In genomic region chr5:97182571-97183099, GRCh38 we compare ENCODE assay signal across 8 cellular contexts. TPM values are rescaled to one million over a fixed set of nuclear protein-coding genes. Genes with fewer than 3 reads are reported as not detected.
DNase-seq lines count a peak whose midpoint lies in the region; ATAC-seq and TF ChIP-seq lines count a peak whose summit lies in the region.

No MANE protein-coding gene starts in this region.

- in situ Hi-C loops in mammary epithelial cell (cut with MboI; ENCODE audit: low sequenced_read_pairs in 2 of 2): no loop called here

- no peak overlapping the region for H2BK15ac ChIP-seq in mesendoderm (replicated peaks; ENCODE audit: low read depth)

- H3K27me3 ChIP-seq in BE2C: no peaks in the 10 kb centered on the region
- no peaks in the 10 kb centered on the region for H3K27me3 ChIP-seq in mammary epithelial cell (ENCODE audit: insufficient read depth, low read length)
- H3K27me3 ChIP-seq in mesendoderm (ENCODE audit: insufficient read depth, low read length, poor library complexity): no peaks in the 10 kb centered on the region

- H3K27ac ChIP-seq in mammary epithelial cell (ENCODE audit: insufficient read depth, low read depth, low read length): peak overlapping the region; percentile 97
- H3K27ac ChIP-seq in mesendoderm (ENCODE audit: low read depth, low read length): peak overlapping the region; percentile 16

- no peak overlapping the region for H3K23ac ChIP-seq in mesendoderm (ENCODE audit: low read length)

- ATAC-seq in HG02852 (IDR thresholded peaks at IDR 0.05; ENCODE audit: unreplicated experiment): no peak
- ATAC-seq in GM18909 (IDR thresholded peaks at IDR 0.05; ENCODE audit: poor library complexity, unreplicated experiment): no peak

- peak overlapping the region; percentile 95 for H2AFZ ChIP-seq in mammary epithelial cell (ENCODE audit: low read depth, low read length)

- H3K9me3 ChIP-seq in BE2C (no peaks in the 10 kb centered on the region; the same call in 1 of the 2 replicates), mammary epithelial cell (replicated peaks; ENCODE audit: insufficient read depth, low read length) (no peaks in the 10 kb centered on the region)

- H4K8ac ChIP-seq in mesendoderm (ENCODE audit: low read depth, low read length): peak overlapping the region; percentile 97

- H2AK5ac ChIP-seq in mesendoderm (ENCODE audit: low read length): no peak overlapping the region

- H3K9ac ChIP-seq in mammary epithelial cell (ENCODE audit: insufficient read depth, low read length) (peak overlapping the region; percentile 93), mesendoderm (ENCODE audit: low read length) (peak overlapping the region; percentile 79)

- H3K18ac ChIP-seq in mesendoderm (ENCODE audit: low read length): peak overlapping the region; percentile 39

- H3K36me3 ChIP-seq in BE2C (peaks cover 18% of the 10 kb centered on the region), mammary epithelial cell (ENCODE audit: insufficient read depth, low read length) (peaks cover 7% of the 10 kb centered on the region), mesendoderm (ENCODE audit: control insufficient read depth, insufficient read depth, low read length) (peaks cover 7% of the 10 kb centered on the region)

- 0 out of 2 replicates have a peak, but pooled peaks cover 3% of the 10 kb centered on the region for H3K4me1 ChIP-seq in BE2C
- H3K4me1 ChIP-seq in mammary epithelial cell (ENCODE audit: insufficient read depth, low read length): peaks cover 10% of the 10 kb centered on the region
- H3K4me1 ChIP-seq in mesendoderm (ENCODE audit: control insufficient read depth, low read depth, low read length): no peaks in the 10 kb centered on the region

- no peak overlapping the region for H4K5ac ChIP-seq in mesendoderm (ENCODE audit: low read length)

- TSS peak; percentile 80 for BruUV-seq in mammary epithelial cell (replicated peaks; lab: Mats Ljungman, UMichigan)

- no peak for DNase-seq in BE2C
- no peak for DNase-seq in Jurkat, Clone E6-1 (ENCODE audit: low read depth, low spot score)
- no peak for DNase-seq in mammary epithelial cell
- DNase-seq in mesendoderm: no peak
- no peak for DNase-seq in hippocampal formation (lab: John Stamatoyannopoulos, UW)
- no peak for DNase-seq in NCI-H1417 treated with DMSO at 0.1 percent for 48 hours (lab: John Stamatoyannopoulos, UW)

- intact Hi-C loops in mammary epithelial cell (cut with micrococcal nuclease): loop anchor here (2.0 to 5.0 kb wide), 2 partner anchors 1166 to 1590 kb away; partner anchors contain the start of gene RGMB

- CTCF ChIA-PET in mammary epithelial cell (lab: Charles Lee; ENCODE audit: low non-redundant PET): interaction anchor here (0.6 kb wide), 1 partner anchor 1590 kb away, joined by 3 read pairs; no protein-coding TSS in a partner anchor

- peak overlapping the region; percentile 0 for H3K4ac ChIP-seq in mesendoderm (ENCODE audit: low read depth, low read length)

- H2BK5ac ChIP-seq in mesendoderm (ENCODE audit: low read length): peak overlapping the region; percentile 36

- H3K4me2 ChIP-seq in mammary epithelial cell (ENCODE audit: insufficient read depth, low read depth, low read length): peak overlapping the region; percentile 88
- peak overlapping the region; percentile 10 for H3K4me2 ChIP-seq in mesendoderm (ENCODE audit: low read length)

- no peak overlapping the region for H2BK120ac ChIP-seq in mesendoderm (ENCODE audit: low read depth, low read length)

- peak overlapping the region; percentile 89 for H3K56ac ChIP-seq in mesendoderm (ENCODE audit: low read length)

- TF ChIP-seq CTCF in BE2C (IDR thresholded peaks at IDR 0.05; ENCODE audit: low read depth, low read length) (no peak), mammary epithelial cell (conservative IDR thresholded peaks at IDR 0.05 in 1 of 2, IDR thresholded peaks at IDR 0.05 in 1 of 2; ENCODE audit: extremely low read depth in 1 of 2, insufficient read depth in 1 of 2, low read depth in 1 of 2, low read length in 2 of 2) (no peak)

- dilution Hi-C loops in mammary epithelial cell (cut with HindIII; ENCODE audit: low sequenced_read_pairs): no loop called here

- H4K20me1 ChIP-seq in mammary epithelial cell (ENCODE audit: insufficient read depth, low read length): no peaks in the 10 kb centered on the region

- H3K79me1 ChIP-seq in mesendoderm (ENCODE audit: low read length): peaks cover 4% of the 10 kb centered on the region

- 0% methylated on average over 11 of the region's 12 CpGs for WGBS in mammary epithelial cell (ENCODE audit: low coverage, missing lambda C conversion rate)
- no CpG with 5 or more reads among the region's 12 CpGs for WGBS in mesendoderm (ENCODE audit: extremely low coverage, insufficient coverage, low lambda C conversion rate)

- H3K4me3 ChIP-seq in BE2C (ENCODE audit: low read depth, low read length): peak overlapping the region; percentile 74
- peak overlapping the region; percentile 83 for H3K4me3 ChIP-seq in Jurkat, Clone E6-1 (ENCODE audit: low read length)
- H3K4me3 ChIP-seq in mammary epithelial cell (replicated peaks in 1 of 3; ENCODE audit: insufficient read depth in 1 of 3, low read depth in 2 of 3, low read length in 3 of 3): peak overlapping the region; percentile 80 to 89 (median 80)
- peak overlapping the region; percentile 68 for H3K4me3 ChIP-seq in mesendoderm (ENCODE audit: low read length)

- H3K79me2 ChIP-seq in mammary epithelial cell (ENCODE audit: insufficient read depth, low read length) (peaks cover 42% of the 10 kb centered on the region), mesendoderm (ENCODE audit: control insufficient read depth, insufficient read depth, low read length) (peaks cover 16% of the 10 kb centered on the region)

RNA-seq across cellular contexts. Expression of gene RIOK2, which starts 0.4 kb away (rescaled TPM):
- 58.1 TPM for polyA plus RNA-seq in BE2C (2012; ENCODE audit: insufficient read depth, insufficient read length, low read depth)
- 62.8 TPM for polyA plus RNA-seq in Jurkat, Clone E6-1 (2012; ENCODE audit: insufficient read depth, insufficient read length)
- 10 to 100 TPM; 18.5 to 38.3 TPM for total RNA-seq in mammary epithelial cell
- polyA plus RNA-seq in mammary epithelial cell: 5.9 TPM
- 16.2 TPM for polyA minus RNA-seq in mammary epithelial cell
- polyA plus RNA-seq in mesendoderm (2013, experiment 1 of 2): 41.0 TPM
- 38.5 TPM for polyA plus RNA-seq in mesendoderm (2013, experiment 2 of 2)

RNA-seq across cellular contexts. Expression of gene LIX1, which starts 40.2 kb away (rescaled TPM):
- polyA plus RNA-seq in BE2C (2012; ENCODE audit: insufficient read depth, insufficient read length, low read depth): 2.0 TPM
- not detected for polyA plus RNA-seq in Jurkat, Clone E6-1 (2012; ENCODE audit: insufficient read depth, insufficient read length)
- not detected for total RNA-seq in mammary epithelial cell
- polyA plus RNA-seq in mammary epithelial cell: not detected
- not detected for polyA minus RNA-seq in mammary epithelial cell
- polyA plus RNA-seq in mesendoderm (2013, experiment 1 of 2): 1.5 TPM
- polyA plus RNA-seq in mesendoderm (2013, experiment 2 of 2): 1.3 TPM
